16 cellular contexts compared by ENCODE assay signal in the genomic region with DNA sequence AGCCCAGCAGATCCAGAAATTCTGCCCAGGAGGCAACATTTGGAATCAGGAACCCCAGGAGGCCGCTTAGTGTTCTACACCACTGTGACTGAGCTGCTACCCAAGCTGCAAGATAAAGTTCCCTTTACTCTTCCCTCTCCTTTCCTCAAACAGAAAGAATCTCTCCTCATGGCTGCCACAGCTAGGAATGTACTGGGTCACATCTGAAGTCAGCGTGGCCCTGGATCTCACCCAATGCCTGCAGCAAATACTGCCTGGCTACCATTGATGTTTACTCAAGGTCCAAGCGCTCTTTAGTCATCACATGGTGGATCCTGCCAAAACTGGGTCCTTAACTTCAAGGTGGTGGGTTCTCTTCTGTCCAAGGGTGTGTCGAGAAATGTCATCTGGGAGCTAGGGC.
DNase-seq lines count a peak whose midpoint lies in the region; TF ChIP-seq lines count a peak whose summit lies in the region.
"Had no signal": no experiment of that assay in that cellular context is flagged by ENCODE, and none has a peak within 500 bp of the region (broad histone marks: within the 10 kb centered on the region; RNA-seq: fewer than 3 reads in every experiment).

No MANE protein-coding gene starts in this region.

- H3K27ac ChIP-seq in breast epithelium, result peak overlapping the region; percentile 65 to 79
- no peak overlapping the region for H3K27ac ChIP-seq in mammary epithelial cell (ENCODE audit: insufficient read depth, low read depth, low read length)
- no peak overlapping the region for H3K27ac ChIP-seq in mesendoderm (ENCODE audit: low read depth, low read length)
- H3K27ac ChIP-seq in suprapubic skin, result no peak overlapping the region
- H3K27ac ChIP-seq: A549; BLaER1 treated with 17β-estradiol and CSF1 and Interleukin-3, amounts not matched to agents 10 nM and 100 nM; C4-2B had no signal

- no TSS peak for BruUV-seq in mammary epithelial cell (replicated peaks; lab: Mats Ljungman, UMichigan)

- no peak overlapping the region for H3K23ac ChIP-seq in mesendoderm (ENCODE audit: low read length)

- TF ChIP-seq CTCF in breast epithelium (IDR thresholded peaks at IDR 0.05) (no peak), mammary epithelial cell (conservative IDR thresholded peaks at IDR 0.05 in 1 of 2, IDR thresholded peaks at IDR 0.05 in 1 of 2; ENCODE audit: extremely low read depth in 1 of 2, insufficient read depth in 1 of 2, low read depth in 1 of 2, low read length in 2 of 2) (no peak), suprapubic skin (IDR thresholded peaks at IDR 0.05) (no peak)

- no peak overlapping the region for H3K18ac ChIP-seq in mesendoderm (ENCODE audit: low read length)

- no peaks in the 10 kb centered on the region for H3K27me3 ChIP-seq in breast epithelium
- no peaks in the 10 kb centered on the region for H3K27me3 ChIP-seq in mammary epithelial cell (ENCODE audit: insufficient read depth, low read length)
- H3K27me3 ChIP-seq in mesendoderm (ENCODE audit: insufficient read depth, low read length, poor library complexity), result no peaks in the 10 kb centered on the region
- H3K27me3 ChIP-seq in suprapubic skin, result no peaks in the 10 kb centered on the region
- H3K27me3 ChIP-seq: BLaER1 treated with 17β-estradiol and CSF1 and Interleukin-3, amounts not matched to agents 10 nM and 100 nM had no signal

- H2BK5ac ChIP-seq in mesendoderm (ENCODE audit: low read length), result no peak overlapping the region

- peak overlapping the region; percentile 33 for H2AK5ac ChIP-seq in mesendoderm (ENCODE audit: low read length)

- H3K79me1 ChIP-seq in mesendoderm (ENCODE audit: low read length), result no peaks in the 10 kb centered on the region

- no peak overlapping the region for H2AFZ ChIP-seq in mammary epithelial cell (ENCODE audit: low read depth, low read length)

- H4K8ac ChIP-seq in mesendoderm (ENCODE audit: low read depth, low read length), result no peak overlapping the region

- peak in 1 of 2 donors; percentile 57 for DNase-seq in breast epithelium (ENCODE audit: low spot score in 2 of 2)
- DNase-seq in mammary epithelial cell, result no peak
- DNase-seq in mesendoderm, result peak; percentile 8
- DNase-seq in glomerular visceral epithelial cell (ENCODE audit: extremely low spot score), result no peak
- DNase-seq in suprapubic skin (ENCODE audit: low spot score in 2 of 2), result no peak
- DNase-seq: AML-193; Caco-2; Calu3; CD4-positive, alpha-beta T cell; CD8-positive, alpha-beta T cell; DMS79 treated with DMSO at 0.1 percent for 48 hours; GDM1 had no signal

- dilution Hi-C loops in mammary epithelial cell (cut with HindIII; ENCODE audit: low sequenced_read_pairs), result no loop called here

- in situ Hi-C loops in mammary epithelial cell (cut with MboI; ENCODE audit: low sequenced_read_pairs in 2 of 2), result no loop called here

- TF ChIP-seq POLR2A in breast epithelium (IDR thresholded peaks at IDR 0.05) (no peak), suprapubic skin (IDR thresholded peaks at IDR 0.05) (no peak)

- no peak overlapping the region for H4K5ac ChIP-seq in mesendoderm (ENCODE audit: low read length)

- intact Hi-C loops in breast epithelium (cut with DNase I; ENCODE audit: low total_unique reads) (no loop called here), mammary epithelial cell (cut with micrococcal nuclease) (no loop called here)

- no peak overlapping the region for H3K56ac ChIP-seq in mesendoderm (ENCODE audit: low read length)

- WGBS in mammary epithelial cell (ENCODE audit: low coverage, missing lambda C conversion rate), result 47% methylated on average over 3 of the region's 4 CpGs
- no CpG with 5 or more reads among the region's 4 CpGs for WGBS in mesendoderm (ENCODE audit: extremely low coverage, insufficient coverage, low lambda C conversion rate)
- 76% methylated on average over 4 of the region's 4 CpGs for WGBS in suprapubic skin

- H3K4me2 ChIP-seq in mammary epithelial cell (ENCODE audit: insufficient read depth, low read depth, low read length), result no peak overlapping the region
- no peak overlapping the region for H3K4me2 ChIP-seq in mesendoderm (ENCODE audit: low read length)
- H3K4me2 ChIP-seq: A549; BLaER1 treated with 17β-estradiol and CSF1 and Interleukin-3, amounts not matched to agents 10 nM and 100 nM had no signal

- no peaks in the 10 kb centered on the region for H3K36me3 ChIP-seq in breast epithelium
- H3K36me3 ChIP-seq in mammary epithelial cell (ENCODE audit: insufficient read depth, low read length), result no peaks in the 10 kb centered on the region
- no peaks in the 10 kb centered on the region for H3K36me3 ChIP-seq in mesendoderm (ENCODE audit: control insufficient read depth, insufficient read depth, low read length)
- H3K36me3 ChIP-seq in suprapubic skin, result no peaks in the 10 kb centered on the region
- H3K36me3 ChIP-seq: BLaER1 treated with 17β-estradiol and CSF1 and Interleukin-3, amounts not matched to agents 10 nM and 100 nM had no signal

- H2BK120ac ChIP-seq in mesendoderm (ENCODE audit: low read depth, low read length), result no peak overlapping the region

- peaks cover 0 to 3% of the 10 kb centered on the region in 2 donors for H3K4me1 ChIP-seq in breast epithelium
- H3K4me1 ChIP-seq in mammary epithelial cell (ENCODE audit: insufficient read depth, low read length), result no peaks in the 10 kb centered on the region
- H3K4me1 ChIP-seq in mesendoderm (ENCODE audit: control insufficient read depth, low read depth, low read length), result peaks cover 7% of the 10 kb centered on the region
- H3K4me1 ChIP-seq in suprapubic skin, result no peaks in the 10 kb centered on the region
- H3K4me1 ChIP-seq: A549, Caco-2 had no signal

- H3K9me3 ChIP-seq in breast epithelium (no peaks in the 10 kb centered on the region), mammary epithelial cell (replicated peaks; ENCODE audit: insufficient read depth, low read length) (no peaks in the 10 kb centered on the region), suprapubic skin (no peaks in the 10 kb centered on the region)
- H3K9me3 ChIP-seq: A549; BLaER1 treated with 17β-estradiol and CSF1 and Interleukin-3, amounts not matched to agents 10 nM and 100 nM; Caco-2 had no signal

- no peak overlapping the region for H3K4ac ChIP-seq in mesendoderm (ENCODE audit: low read depth, low read length)

- H3K4me3 ChIP-seq in breast epithelium, result no peak overlapping the region
- H3K4me3 ChIP-seq in mammary epithelial cell (replicated peaks in 1 of 3; ENCODE audit: insufficient read depth in 1 of 3, low read depth in 2 of 3, low read length in 3 of 3), result no peak overlapping the region
- no peak overlapping the region for H3K4me3 ChIP-seq in mesendoderm (ENCODE audit: low read length)
- no peak overlapping the region for H3K4me3 ChIP-seq in suprapubic skin
- H3K4me3 ChIP-seq: A549; BLaER1 treated with 17β-estradiol and CSF1 and Interleukin-3, amounts not matched to agents 10 nM and 100 nM; GM12878 had no signal

- H3K9ac ChIP-seq in mammary epithelial cell (ENCODE audit: insufficient read depth, low read length), result no peak overlapping the region
- H3K9ac ChIP-seq in mesendoderm (ENCODE audit: low read length), result no peak overlapping the region
- H3K9ac ChIP-seq: BLaER1 treated with 17β-estradiol and CSF1 and Interleukin-3, amounts not matched to agents 10 nM and 100 nM had no signal

- H4K20me1 ChIP-seq in mammary epithelial cell (ENCODE audit: insufficient read depth, low read length), result no peaks in the 10 kb centered on the region
- H4K20me1 ChIP-seq: BLaER1 treated with 17β-estradiol and CSF1 and Interleukin-3, amounts not matched to agents 10 nM and 100 nM had no signal

- no peak overlapping the region for H2BK15ac ChIP-seq in mesendoderm (replicated peaks; ENCODE audit: low read depth)

- CTCF ChIA-PET in mammary epithelial cell (lab: Charles Lee; ENCODE audit: low non-redundant PET), result no interaction called here

- no peak for TF ChIP-seq EP300 in suprapubic skin (IDR thresholded peaks at IDR 0.05)

- H3K79me2 ChIP-seq in mammary epithelial cell (ENCODE audit: insufficient read depth, low read length) (no peaks in the 10 kb centered on the region), mesendoderm (ENCODE audit: control insufficient read depth, insufficient read depth, low read length) (no peaks in the 10 kb centered on the region)

Comparison
In these comparisons a context has a peak if more than half of its experiments do, and no peak if none do; other contexts are left out.
1. H3K27ac ChIP-seq: peak in breast epithelium (2 of 2); none in mammary epithelial cell (single experiment), mesendoderm (single experiment) and suprapubic skin (single experiment).